In the genomic region with DNA sequence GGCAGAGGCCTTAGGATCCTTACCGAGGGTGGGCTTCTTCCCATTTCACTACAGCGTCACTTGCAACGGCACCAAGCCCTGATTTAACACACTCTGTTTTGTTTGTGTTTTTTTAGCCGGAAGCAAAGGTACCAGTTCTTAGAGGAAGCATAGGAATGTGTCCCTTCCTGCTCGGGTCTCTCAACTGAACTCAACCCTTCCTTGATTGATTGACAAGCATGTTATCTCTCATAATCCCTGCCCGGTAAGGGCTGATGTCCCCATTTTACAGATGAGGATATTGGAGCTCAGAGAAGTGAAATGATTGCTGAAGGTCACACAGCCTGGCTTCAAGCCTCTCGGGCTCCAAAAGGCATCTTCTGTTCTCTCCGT, we compare ENCODE assay signal across 2 cellular contexts.
TF ChIP-seq lines count a peak whose summit lies in the region.

No MANE protein-coding gene starts in this region.

TF ChIP-seq in SK-N-SH, 30 proteins besides CTCF, POLR2A, EP300 and RAD21 (continued from another document):
- no peak for TF ChIP-seq RXRA (IDR thresholded peaks at IDR 0.05; ENCODE audit: borderline replicate concordance, low read depth)
- TF ChIP-seq, protein P1, sequence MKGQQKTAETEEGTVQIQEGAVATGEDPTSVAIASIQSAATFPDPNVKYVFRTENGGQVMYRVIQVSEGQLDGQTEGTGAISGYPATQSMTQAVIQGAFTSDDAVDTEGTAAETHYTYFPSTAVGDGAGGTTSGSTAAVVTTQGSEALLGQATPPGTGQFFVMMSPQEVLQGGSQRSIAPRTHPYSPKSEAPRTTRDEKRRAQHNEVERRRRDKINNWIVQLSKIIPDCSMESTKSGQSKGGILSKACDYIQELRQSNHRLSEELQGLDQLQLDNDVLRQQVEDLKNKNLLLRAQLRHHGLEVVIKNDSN (IDR thresholded peaks at IDR 0.05; ENCODE audit: borderline replicate concordance, low read depth) = no peak
- no peak for TF ChIP-seq POLR2AphosphoS5 (IDR thresholded peaks at IDR 0.05; ENCODE audit: low read depth, low read length)
- no peak for TF ChIP-seq SIN3A (IDR thresholded peaks at IDR 0.05; ENCODE audit: borderline replicate concordance, low read depth, low read length)
- TF ChIP-seq FOXM1 (IDR thresholded peaks at IDR 0.05; ENCODE audit: low read depth) = no peak
- no peak for TF ChIP-seq TCF12 (IDR thresholded peaks at IDR 0.05)
- no peak for TF ChIP-seq EZH2phosphoT487 (IDR thresholded peaks at IDR 0.05; ENCODE audit: borderline replicate concordance, low read depth)
- TF ChIP-seq, protein P2, sequence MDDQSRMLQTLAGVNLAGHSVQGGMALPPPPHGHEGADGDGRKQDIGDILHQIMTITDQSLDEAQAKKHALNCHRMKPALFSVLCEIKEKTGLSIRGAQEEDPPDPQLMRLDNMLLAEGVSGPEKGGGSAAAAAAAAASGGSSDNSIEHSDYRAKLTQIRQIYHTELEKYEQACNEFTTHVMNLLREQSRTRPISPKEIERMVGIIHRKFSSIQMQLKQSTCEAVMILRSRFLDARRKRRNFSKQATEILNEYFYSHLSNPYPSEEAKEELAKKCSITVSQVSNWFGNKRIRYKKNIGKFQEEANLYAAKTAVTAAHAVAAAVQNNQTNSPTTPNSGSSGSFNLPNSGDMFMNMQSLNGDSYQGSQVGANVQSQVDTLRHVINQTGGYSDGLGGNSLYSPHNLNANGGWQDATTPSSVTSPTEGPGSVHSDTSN (IDR thresholded peaks at IDR 0.05) = no peak
- TF ChIP-seq, protein P3, sequence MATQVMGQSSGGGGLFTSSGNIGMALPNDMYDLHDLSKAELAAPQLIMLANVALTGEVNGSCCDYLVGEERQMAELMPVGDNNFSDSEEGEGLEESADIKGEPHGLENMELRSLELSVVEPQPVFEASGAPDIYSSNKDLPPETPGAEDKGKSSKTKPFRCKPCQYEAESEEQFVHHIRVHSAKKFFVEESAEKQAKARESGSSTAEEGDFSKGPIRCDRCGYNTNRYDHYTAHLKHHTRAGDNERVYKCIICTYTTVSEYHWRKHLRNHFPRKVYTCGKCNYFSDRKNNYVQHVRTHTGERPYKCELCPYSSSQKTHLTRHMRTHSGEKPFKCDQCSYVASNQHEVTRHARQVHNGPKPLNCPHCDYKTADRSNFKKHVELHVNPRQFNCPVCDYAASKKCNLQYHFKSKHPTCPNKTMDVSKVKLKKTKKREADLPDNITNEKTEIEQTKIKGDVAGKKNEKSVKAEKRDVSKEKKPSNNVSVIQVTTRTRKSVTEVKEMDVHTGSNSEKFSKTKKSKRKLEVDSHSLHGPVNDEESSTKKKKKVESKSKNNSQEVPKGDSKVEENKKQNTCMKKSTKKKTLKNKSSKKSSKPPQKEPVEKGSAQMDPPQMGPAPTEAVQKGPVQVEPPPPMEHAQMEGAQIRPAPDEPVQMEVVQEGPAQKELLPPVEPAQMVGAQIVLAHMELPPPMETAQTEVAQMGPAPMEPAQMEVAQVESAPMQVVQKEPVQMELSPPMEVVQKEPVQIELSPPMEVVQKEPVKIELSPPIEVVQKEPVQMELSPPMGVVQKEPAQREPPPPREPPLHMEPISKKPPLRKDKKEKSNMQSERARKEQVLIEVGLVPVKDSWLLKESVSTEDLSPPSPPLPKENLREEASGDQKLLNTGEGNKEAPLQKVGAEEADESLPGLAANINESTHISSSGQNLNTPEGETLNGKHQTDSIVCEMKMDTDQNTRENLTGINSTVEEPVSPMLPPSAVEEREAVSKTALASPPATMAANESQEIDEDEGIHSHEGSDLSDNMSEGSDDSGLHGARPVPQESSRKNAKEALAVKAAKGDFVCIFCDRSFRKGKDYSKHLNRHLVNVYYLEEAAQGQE (IDR thresholded peaks at IDR 0.05; ENCODE audit: low read depth, low read length) = no peak
- no peak for TF ChIP-seq GABPA (IDR thresholded peaks at IDR 0.05; ENCODE audit: low read depth)
- TF ChIP-seq CHD2 (IDR thresholded peaks at IDR 0.05; ENCODE audit: low read length, partially characterized antibody) = no peak
- TF ChIP-seq GATA2 (CRISPR knock-in tag; IDR thresholded peaks at IDR 0.05) = no peak
- TF ChIP-seq TEAD4 (IDR thresholded peaks at IDR 0.05; ENCODE audit: borderline replicate concordance, insufficient read depth) = no peak
- TF ChIP-seq FOXJ3 (CRISPR knock-in tag; IDR thresholded peaks at IDR 0.05) = no peak
- TF ChIP-seq RCOR1 (IDR thresholded peaks at IDR 0.05; ENCODE audit: low read length) = no peak
- no peak for TF ChIP-seq TAF1 (IDR thresholded peaks at IDR 0.05; ENCODE audit: borderline replicate concordance, low read depth, low read length)
- no peak for TF ChIP-seq SMC3 (IDR thresholded peaks at IDR 0.05; ENCODE audit: low read depth, low read length)

TF ChIP-seq in SK-N-SH treated with all-trans-retinoic acid at 6 μM for 48 hours, 23 proteins besides CTCF, POLR2A, EP300 and RAD21:
- TF ChIP-seq, protein P4, sequence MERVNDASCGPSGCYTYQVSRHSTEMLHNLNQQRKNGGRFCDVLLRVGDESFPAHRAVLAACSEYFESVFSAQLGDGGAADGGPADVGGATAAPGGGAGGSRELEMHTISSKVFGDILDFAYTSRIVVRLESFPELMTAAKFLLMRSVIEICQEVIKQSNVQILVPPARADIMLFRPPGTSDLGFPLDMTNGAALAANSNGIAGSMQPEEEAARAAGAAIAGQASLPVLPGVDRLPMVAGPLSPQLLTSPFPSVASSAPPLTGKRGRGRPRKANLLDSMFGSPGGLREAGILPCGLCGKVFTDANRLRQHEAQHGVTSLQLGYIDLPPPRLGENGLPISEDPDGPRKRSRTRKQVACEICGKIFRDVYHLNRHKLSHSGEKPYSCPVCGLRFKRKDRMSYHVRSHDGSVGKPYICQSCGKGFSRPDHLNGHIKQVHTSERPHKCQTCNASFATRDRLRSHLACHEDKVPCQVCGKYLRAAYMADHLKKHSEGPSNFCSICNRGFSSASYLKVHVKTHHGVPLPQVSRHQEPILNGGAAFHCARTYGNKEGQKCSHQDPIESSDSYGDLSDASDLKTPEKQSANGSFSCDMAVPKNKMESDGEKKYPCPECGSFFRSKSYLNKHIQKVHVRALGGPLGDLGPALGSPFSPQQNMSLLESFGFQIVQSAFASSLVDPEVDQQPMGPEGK (CRISPR knock-in tag; IDR thresholded peaks at IDR 0.05; ENCODE audit: borderline replicate concordance) = no peak
